In the genomic region with DNA sequence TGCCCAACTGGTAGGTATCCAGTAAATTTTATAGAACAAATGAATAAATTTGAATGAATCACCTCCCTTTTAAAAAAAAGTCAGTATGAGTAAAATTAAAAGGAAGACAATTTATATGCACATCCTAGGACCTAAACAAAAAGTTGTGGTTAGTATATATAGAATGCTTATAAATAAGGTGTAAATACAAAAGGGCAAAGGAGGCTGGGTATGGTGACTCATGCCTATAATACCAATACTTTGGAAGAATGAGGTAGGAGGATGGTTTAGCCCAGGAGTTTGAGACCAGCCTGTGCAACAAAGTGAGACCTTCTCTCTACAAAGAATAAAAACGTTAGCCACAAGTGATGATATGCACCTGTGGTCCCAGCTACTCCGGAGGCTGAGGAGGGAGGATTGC, we compare ENCODE assay signal across 18 cellular contexts.
"Had no signal": no experiment of that assay in that cellular context is flagged by ENCODE, and none has a peak within 500 bp of the region (broad histone marks: within the 10 kb centered on the region; RNA-seq: fewer than 3 reads in every experiment).

No MANE protein-coding gene starts in this region.

- H2AFZ ChIP-seq: hepatocyte had no signal

- H3K27me3 Mint-ChIP-seq: activated CD4-positive, alpha-beta memory T cell treated with anti-CD3 and anti-CD28 coated beads, Interleukin-2, amount 10 ng/mL, durations not matched to agents 7 days and 5 days; naive thymus-derived CD4-positive, alpha-beta T cell had no signal

- H3K27ac Mint-ChIP-seq: activated CD4-positive, alpha-beta memory T cell treated with anti-CD3 and anti-CD28 coated beads, Interleukin-2, amount 10 ng/mL, durations not matched to agents 7 days and 5 days; activated naive CD4-positive, alpha-beta T cell treated with anti-CD3 and anti-CD28 coated beads for 36 hours had no signal

- H3K4me3 ChIP-seq: cardiac muscle cell, hepatocyte, lung, mucosa of descending colon, pancreas, tibial artery, uterus had no signal

- H3K4me1 ChIP-seq: pancreas, tibial artery, uterus had no signal

- H3K27ac ChIP-seq: cardiac muscle cell, hepatocyte, pancreas, tibial artery, uterus had no signal

- H3K36me3 ChIP-seq: pancreas, uterus had no signal

- DNase-seq: activated CD4-positive, alpha-beta memory T cell treated with anti-CD3 and anti-CD28 coated beads, Interleukin-2, amount 10 ng/mL, durations not matched to agents 7 days and 5 days; activated CD4-positive, CD25-positive, alpha-beta regulatory T cell treated with anti-CD3 and anti-CD28 coated beads, Interleukin-2, amount 50 U/mL, for 72 hours; activated CD8-positive, alpha-beta memory T cell treated with anti-CD3 and anti-CD28 coated beads, Interleukin-2, amount 50 U/mL, for 4 hours; activated naive CD4-positive, alpha-beta T cell treated with anti-CD3 and anti-CD28 coated beads for 36 hours; islet precursor cell; mucosa of descending colon; naive thymus-derived CD4-positive, alpha-beta T cell; pancreas; stimulated activated CD4-positive, alpha-beta T cell treated with anti-CD3 and anti-CD28 coated beads, Interleukin-12 subunit alpha, Interleukin-12 subunit beta, amount 100 ng/mL, for 4 hours; stimulated activated CD4-positive, alpha-beta T cell treated with anti-CD3 and anti-CD28 coated beads, Interleukin-2, amount 100 ng/mL, for 24 hours; T1000; tibial artery; uterus had no signal

- H3K4me3 Mint-ChIP-seq: activated CD4-positive, alpha-beta memory T cell treated with anti-CD3 and anti-CD28 coated beads, Interleukin-2, amount 10 ng/mL, durations not matched to agents 7 days and 5 days; activated naive CD4-positive, alpha-beta T cell treated with anti-CD3 and anti-CD28 coated beads for 36 hours; naive thymus-derived CD4-positive, alpha-beta T cell had no signal

- H3K27me3 ChIP-seq: cardiac muscle cell, hepatocyte, pancreas, tibial artery, uterus had no signal

- H3K4me2 ChIP-seq: hepatocyte had no signal

- H3K9me3 ChIP-seq: mucosa of descending colon, pancreas, tibial artery, uterus had no signal

- ATAC-seq: esophagus mucosa; mucosa of descending colon; naive thymus-derived CD4-positive, alpha-beta T cell; pancreas had no signal

- H3K9me3 Mint-ChIP-seq: activated CD4-positive, alpha-beta memory T cell treated with anti-CD3 and anti-CD28 coated beads, Interleukin-2, amount 10 ng/mL, durations not matched to agents 7 days and 5 days; activated naive CD4-positive, alpha-beta T cell treated with anti-CD3 and anti-CD28 coated beads for 36 hours; naive thymus-derived CD4-positive, alpha-beta T cell had no signal

- FAIRE-seq: colon had no signal
